ENCODE assay signal across 1 cellular context in genomic region chr3:49173116-49173791, GRCh38.
TF ChIP-seq lines count a peak whose summit lies in the region.

No MANE protein-coding gene starts in this region.

TF ChIP-seq in HepG2, 621 proteins besides CTCF, POLR2A, EP300 and RAD21 (continues in another document):
- TF ChIP-seq DDIT3 (CRISPR knock-in tag; IDR thresholded peaks at IDR 0.05) (no peak), ZNF570 (CRISPR knock-in tag; IDR thresholded peaks at IDR 0.05; ENCODE audit: borderline replicate concordance) (no peak), ZNF549 (CRISPR knock-in tag; IDR thresholded peaks at IDR 0.05) (no peak), ZNF512B (CRISPR knock-in tag; IDR thresholded peaks at IDR 0.05; ENCODE audit: borderline replicate concordance) (no peak), ARNTL (CRISPR knock-in tag; IDR thresholded peaks at IDR 0.05) (no peak), LCORL (IDR thresholded peaks at IDR 0.05) (no peak), LCORL (CRISPR knock-in tag; IDR thresholded peaks at IDR 0.05) (no peak), ARID3A (IDR thresholded peaks at IDR 0.05; ENCODE audit: low read depth, low read length) (no peak), ZFP41 (CRISPR knock-in tag; IDR thresholded peaks at IDR 0.05; ENCODE audit: borderline replicate concordance) (no peak), ZNF292 (CRISPR knock-in tag; IDR thresholded peaks at IDR 0.05; ENCODE audit: borderline replicate concordance, low read depth) (no peak), NR2C2 (CRISPR knock-in tag; IDR thresholded peaks at IDR 0.05; ENCODE audit: borderline replicate concordance) (no peak), ZFP91 (CRISPR knock-in tag; IDR thresholded peaks at IDR 0.05; ENCODE audit: borderline replicate concordance) (no peak), HOXA3 (CRISPR knock-in tag; IDR thresholded peaks at IDR 0.05) (no peak), RERE (CRISPR knock-in tag; IDR thresholded peaks at IDR 0.05; ENCODE audit: low read depth) (no peak), ARID4A (CRISPR knock-in tag; IDR thresholded peaks at IDR 0.05; ENCODE audit: borderline replicate concordance) (peak; percentile 31; the same call in 1 of the 2 replicates), STAT6 (CRISPR knock-in tag; IDR thresholded peaks at IDR 0.05; ENCODE audit: borderline replicate concordance) (no peak), ZNF841 (CRISPR knock-in tag; IDR thresholded peaks at IDR 0.05; ENCODE audit: borderline replicate concordance) (no peak), ZNF75D (CRISPR knock-in tag; IDR thresholded peaks at IDR 0.05; ENCODE audit: borderline replicate concordance) (no peak), ZNF276 (CRISPR knock-in tag; IDR thresholded peaks at IDR 0.05; ENCODE audit: low read depth) (no peak), ZKSCAN8 (CRISPR knock-in tag; IDR thresholded peaks at IDR 0.05; ENCODE audit: borderline replicate concordance) (no peak), SMARCE1 (IDR thresholded peaks at IDR 0.05; ENCODE audit: borderline replicate concordance) (no peak), TFE3 (CRISPR knock-in tag; IDR thresholded peaks at IDR 0.05) (no peak), TOE1 (CRISPR knock-in tag; IDR thresholded peaks at IDR 0.05) (no peak), ZNF331 (CRISPR knock-in tag; IDR thresholded peaks at IDR 0.05) (no peak), SOX5 (CRISPR knock-in tag; IDR thresholded peaks at IDR 0.05; ENCODE audit: borderline replicate concordance) (no peak), ZBTB42 (CRISPR knock-in tag; IDR thresholded peaks at IDR 0.05) (no peak), ZNF652 (CRISPR knock-in tag; IDR thresholded peaks at IDR 0.05; ENCODE audit: borderline replicate concordance, low read depth) (no peak)
